Comparison of ENCODE assay signal across 8 cellular contexts in the genomic region with DNA sequence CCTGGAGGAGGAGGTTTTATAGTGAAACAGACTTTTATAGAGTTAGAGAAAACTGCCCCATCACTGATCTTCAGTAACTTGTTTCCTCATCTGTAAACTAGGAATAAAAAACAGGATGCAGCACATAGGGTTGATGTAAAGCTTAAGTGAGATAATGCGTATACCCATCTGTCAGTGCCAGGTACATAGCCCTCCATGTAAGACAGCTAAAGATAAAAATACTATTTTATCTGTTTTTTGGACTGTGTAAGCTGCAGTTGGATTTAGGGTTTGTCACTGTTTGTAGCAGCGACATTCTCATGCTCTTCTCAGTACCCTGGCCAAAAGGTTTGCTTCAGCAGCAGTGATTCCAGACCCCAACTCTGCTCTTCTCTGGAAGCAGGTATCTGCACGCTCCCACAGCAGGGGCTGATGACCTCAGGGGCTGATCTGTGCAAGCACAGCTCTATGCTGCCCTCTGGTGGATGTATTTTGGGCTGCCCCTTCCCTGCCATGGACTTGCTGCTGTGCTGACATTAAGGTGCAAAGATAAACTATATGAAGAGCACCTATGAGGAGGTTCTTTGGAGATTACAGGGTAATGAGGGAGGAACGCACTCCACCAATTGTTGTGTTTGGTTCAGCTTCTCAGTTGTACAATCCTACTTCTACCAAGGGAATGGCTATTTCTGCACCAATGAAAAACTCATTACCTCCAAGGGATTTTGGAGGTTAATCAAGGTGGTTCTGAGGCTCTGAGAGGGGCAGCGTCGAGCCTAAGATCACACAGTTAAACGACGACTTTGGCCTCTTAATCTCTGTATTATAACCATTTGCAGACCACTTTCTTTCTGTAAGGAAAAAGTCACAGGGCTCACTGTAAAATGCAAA. TPM values are rescaled to one million over a fixed set of nuclear protein-coding genes. Genes with fewer than 3 reads are reported as not detected.
DNase-seq lines count a peak whose midpoint lies in the region; ATAC-seq and TF ChIP-seq lines count a peak whose summit lies in the region.

No MANE protein-coding gene starts in this region.

- H3K4me2 ChIP-seq in BLaER1 treated with 17β-estradiol and CSF1 and Interleukin-3, amounts not matched to agents 10 nM and 100 nM = peak overlapping the region; percentile 12 to 63 (median 46); a peak in 21 of 22 replicates

- 39 to 52% methylated on average over 8 of the region's 8 CpGs for WGBS in lung, 2 donors

- H3K9me3 ChIP-seq in BLaER1 treated with 17β-estradiol and CSF1 and Interleukin-3, amounts not matched to agents 10 nM and 100 nM (replicated peaks in 1 of 11) = peaks cover 0 to 24% (median 0%) of the 10 kb centered on the region in 11 experiments; a peak in 6 of 22 replicates
- no peaks in the 10 kb centered on the region for H3K9me3 ChIP-seq in lung (ENCODE audit: control insufficient read depth in 2 of 2, insufficient read depth in 1 of 2, low read length in 1 of 2)

- H3K4me1 ChIP-seq in BLaER1 treated with 17β-estradiol and CSF1 and Interleukin-3, amounts not matched to agents 10 nM and 100 nM = peaks cover 15 to 66% (median 40%) of the 10 kb centered on the region in 10 experiments
- peaks cover 0 to 5% of the 10 kb centered on the region in 2 donors for H3K4me1 ChIP-seq in lung (ENCODE audit: control insufficient read depth in 2 of 2, insufficient read depth in 2 of 2, low read length in 2 of 2)

- H3K27me3 ChIP-seq in BLaER1 treated with 17β-estradiol and CSF1 and Interleukin-3, amounts not matched to agents 10 nM and 100 nM = no peaks in the 10 kb centered on the region
- no peaks in the 10 kb centered on the region for H3K27me3 ChIP-seq in dorsolateral prefrontal cortex
- H3K27me3 ChIP-seq in lung (ENCODE audit: control insufficient read depth, insufficient read depth) = no peaks in the 10 kb centered on the region

- peaks cover 0 to 8% (median 0%) of the 10 kb centered on the region in 11 experiments; a peak in 2 of 22 replicates for H3K36me3 ChIP-seq in BLaER1 treated with 17β-estradiol and CSF1 and Interleukin-3, amounts not matched to agents 10 nM and 100 nM
- H3K36me3 ChIP-seq in lung (ENCODE audit: control insufficient read depth in 2 of 2, insufficient read depth in 2 of 2, low read length in 2 of 2) = no peaks in the 10 kb centered on the region

- intact Hi-C loops in dorsolateral prefrontal cortex (cut with DNase I) = loop anchor here (5.0 to 10.0 kb wide), 6 partner anchors 320 to 903 kb away; a partner anchor contains a TSS

- DNase-seq in NCI-H524 treated with DMSO at 0.1 percent for 48 hours (lab: John Stamatoyannopoulos, UW) (peak; percentile 75), dorsolateral prefrontal cortex (peak; percentile 70 to 87 (median 81)), lung (ENCODE audit: low spot score) (peak; percentile 83)
- peak; percentile 80 to 84 for DNase-seq in activated CD4-positive, alpha-beta T cell treated with anti-CD3 and anti-CD28 coated beads, Interleukin-2, amount 50 U/mL, for 24 hours (ENCODE audit: low read depth in 1 of 2, low spot score in 1 of 2)
- peak; percentile 61 for DNase-seq in stimulated activated CD8-positive, alpha-beta memory T cell treated with anti-CD3 and anti-CD28 coated beads, Interleukin-12 subunit alpha, Interleukin-12 subunit beta, amount 100 ng/mL, for 4 hours (ENCODE audit: low read depth)

- TF ChIP-seq CTCF in dorsolateral prefrontal cortex (IDR thresholded peaks at IDR 0.05 in 54 of 56, conservative IDR thresholded peaks at IDR 0.05 in 2 of 56; ENCODE audit: low read depth in 1 of 56, partially characterized antibody in 56 of 56) = peak; percentile 88 to 99 (median 95)
- peak; percentile 98 for TF ChIP-seq CTCF in lung (IDR thresholded peaks at IDR 0.05; ENCODE audit: control extremely low read depth, extremely low read depth)

- H3K27ac ChIP-seq in BLaER1 treated with 17β-estradiol and CSF1 and Interleukin-3, amounts not matched to agents 10 nM and 100 nM = peak overlapping the region in 9 of 11 experiments; percentile 16 to 58 (median 53); a peak in 13 of 22 replicates
- no peak overlapping the region for H3K27ac ChIP-seq in dorsolateral prefrontal cortex
- no peak overlapping the region for H3K27ac ChIP-seq in lung (ENCODE audit: low read depth in 1 of 2, low read length in 1 of 2)

- no peaks in the 10 kb centered on the region for H4K20me1 ChIP-seq in BLaER1 treated with 17β-estradiol and CSF1 and Interleukin-3, amounts not matched to agents 10 nM and 100 nM

- no peak overlapping the region for H3K4me3 ChIP-seq in BLaER1 treated with 17β-estradiol and CSF1 and Interleukin-3, amounts not matched to agents 10 nM and 100 nM
- H3K4me3 ChIP-seq in dorsolateral prefrontal cortex (no peak overlapping the region), lung (no peak overlapping the region)

- peak overlapping the region in 5 of 11 experiments; percentile 11 to 50 (median 25); a peak in 5 of 22 replicates for H3K9ac ChIP-seq in BLaER1 treated with 17β-estradiol and CSF1 and Interleukin-3, amounts not matched to agents 10 nM and 100 nM

- ATAC-seq in GM19043 (IDR thresholded peaks at IDR 0.05; ENCODE audit: low read depth, unreplicated experiment) (peak; percentile 60), HG03378 (IDR thresholded peaks at IDR 0.05; ENCODE audit: unreplicated experiment) (peak; percentile 58), lung (ENCODE audit: insufficient read depth, low FRiP score) (peak; percentile 88)

RNA-seq across cellular contexts. Expression of a gene that starts 13.1 kb away (rescaled TPM):
- total RNA-seq in dorsolateral prefrontal cortex = not detected
- total RNA-seq in lung = not detected
- not detected for polyA plus RNA-seq in lung

Comparison
In these comparisons a context has a peak if more than half of its experiments do, and no peak if none do; other contexts are left out.
1. H3K27ac ChIP-seq: peak in BLaER1 treated with 17β-estradiol and CSF1 and Interleukin-3, amounts not matched to agents 10 nM and 100 nM (9 of 11); none in dorsolateral prefrontal cortex (0 of 59) and lung (0 of 2).
2. Peak in every context shown above with its lines, with median percentiles within 50 percentile points of each other: ATAC-seq and DNase-seq.